13 cellular contexts compared by ENCODE assay signal in genomic region chr1:42746436-42747105, GRCh38. TPM values are rescaled to one million over a fixed set of nuclear protein-coding genes. Genes with fewer than 3 reads are reported as not detected.
"Had no signal": no experiment of that assay in that cellular context is flagged by ENCODE, and none has a peak within 500 bp of the region (broad histone marks: within the 10 kb centered on the region; RNA-seq: fewer than 3 reads in every experiment).

No MANE protein-coding gene starts in this region.

- H3K4me1 ChIP-seq: breast epithelium, testis had no signal

- DNase-seq: esophagus squamous epithelium, foreskin melanocyte had no signal

- H3K27ac ChIP-seq: breast epithelium, epithelial cell of prostate, testis had no signal

- H3K9me3 ChIP-seq: breast epithelium, esophagus squamous epithelium, testis had no signal

- H3K27me3 ChIP-seq: breast epithelium, esophagus squamous epithelium, testis had no signal

- H3K36me3 ChIP-seq: breast epithelium had no signal

- H3K4me3 ChIP-seq: breast epithelium, esophagus squamous epithelium, testis had no signal

- ATAC-seq: activated T-helper 17 cell treated with anti-CD3 and anti-CD28 coated beads, Interleukin-2, amount 50 U/mL, for 72 hours had no signal

- FAIRE-seq: islet of Langerhans had no signal

RNA-seq across cellular contexts. Expression of gene CLDN19, which starts 6.5 kb away (rescaled TPM):
- total RNA-seq: activated naive CD4-positive, alpha-beta T cell treated with anti-CD3 and anti-CD28 coated beads, Interleukin-2, amount 50 U/mL, for 72 hours; activated T-helper 17 cell treated with anti-CD3 and anti-CD28 coated beads, Interleukin-2, amount 50 U/mL, for 72 hours; left cardiac atrium; natural killer cell; osteocyte; posterior vena cava had no signal

RNA-seq across cellular contexts. Expression of gene TMEM269, which starts 38.2 kb away (rescaled TPM):
- total RNA-seq: esophagus squamous epithelium, posterior vena cava had no signal
- polyA plus RNA-seq: liver had no signal
